Comparison of ENCODE assay signal across 9 cellular contexts in the genomic region with DNA sequence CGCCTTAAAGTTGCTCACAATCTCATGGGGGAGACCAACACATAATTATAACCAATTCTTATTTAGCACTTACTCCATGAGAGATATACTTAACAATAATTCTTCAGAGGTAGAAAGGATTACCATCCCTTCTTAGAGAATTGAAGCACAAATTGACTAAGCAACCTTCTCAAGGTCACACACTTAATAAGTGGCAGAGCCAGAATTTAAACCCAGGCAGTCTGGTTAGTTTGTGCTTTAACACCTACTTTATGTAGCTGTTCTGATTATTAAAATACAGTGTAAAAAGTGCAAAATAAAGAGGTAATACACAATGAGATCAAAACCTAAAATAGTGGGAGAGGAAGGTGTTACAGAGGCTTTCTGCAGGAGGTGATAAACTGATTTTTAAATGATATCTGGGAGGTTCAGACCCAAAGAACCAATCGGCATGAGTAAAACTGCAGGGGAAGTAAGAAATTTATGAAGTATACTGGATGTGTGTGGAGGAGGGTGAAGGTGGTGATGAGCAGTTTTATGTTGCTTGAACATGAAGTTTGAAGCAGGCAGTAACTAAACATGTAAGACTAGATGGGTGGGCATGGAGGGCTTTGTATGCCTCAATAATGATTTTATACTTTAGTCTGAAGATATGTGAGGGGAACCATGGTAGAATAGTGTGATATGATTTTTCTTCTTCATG. TPM values are rescaled to one million over a fixed set of nuclear protein-coding genes. Genes with fewer than 3 reads are reported as not detected.
DNase-seq lines count a peak whose midpoint lies in the region; ATAC-seq, FAIRE-seq and TF ChIP-seq lines count a peak whose summit lies in the region.
"Had no signal": no experiment of that assay in that cellular context is flagged by ENCODE, and none has a peak within 500 bp of the region (broad histone marks: within the 10 kb centered on the region; RNA-seq: fewer than 3 reads in every experiment).

No MANE protein-coding gene starts in this region.

- H3K4me3 ChIP-seq in OCI-LY3 (ENCODE audit: low read length) (peak overlapping the region; percentile 15), gastrocnemius medialis (no peak overlapping the region), lower lobe of right lung (no peak overlapping the region)
- H3K4me3 ChIP-seq: heart right ventricle, pancreas had no signal

- no peak overlapping the region for H2AFZ ChIP-seq in OCI-LY3 (ENCODE audit: low read depth, low read length)

- H3K79me2 ChIP-seq in OCI-LY3 (ENCODE audit: low read length), result peaks cover 100% of the 10 kb centered on the region

- H3K9ac ChIP-seq in OCI-LY3 (ENCODE audit: low read length), result peak overlapping the region; percentile 50

- H4K20me1 ChIP-seq in OCI-LY3 (ENCODE audit: insufficient read depth, low read length), result peaks cover 61% of the 10 kb centered on the region

- H3K27me3 ChIP-seq in OCI-LY3 (ENCODE audit: low read depth, low read length), result no peaks in the 10 kb centered on the region
- no peaks in the 10 kb centered on the region for H3K27me3 ChIP-seq in gastrocnemius medialis
- H3K27me3 ChIP-seq in lower lobe of right lung (ENCODE audit: low read depth), result no peaks in the 10 kb centered on the region
- H3K27me3 ChIP-seq: heart right ventricle, pancreas had no signal

- FAIRE-seq in GM12892 (lab: Jason Lieb, UNC), result peak; percentile 44
- FAIRE-seq: pancreas had no signal

- peak overlapping the region; percentile 63 for H3K27ac Mint-ChIP-seq in chondrocyte (ENCODE audit: unreplicated experiment)

- peaks cover 2% of the 10 kb centered on the region for H3K36me3 Mint-ChIP-seq in chondrocyte (ENCODE audit: low read depth)

- peaks cover 80% of the 10 kb centered on the region for H3K4me1 Mint-ChIP-seq in chondrocyte (ENCODE audit: low read depth)

- peak overlapping the region; percentile 80 for H3K4me2 ChIP-seq in OCI-LY3 (ENCODE audit: low read length)

- H3K4me1 ChIP-seq in OCI-LY3 (ENCODE audit: low read length), result peaks cover 49% of the 10 kb centered on the region
- H3K4me1 ChIP-seq in gastrocnemius medialis, result peaks cover 54 to 84% of the 10 kb centered on the region in 2 donors
- peaks cover 80% of the 10 kb centered on the region for H3K4me1 ChIP-seq in lower lobe of right lung

- ATAC-seq in gastrocnemius medialis (no peak), lower lobe of right lung (no peak), Right ventricle myocardium superior (ENCODE audit: poor library complexity) (no peak)

- in situ Hi-C loops in gastrocnemius medialis (cut with MboI; ENCODE audit: low sequenced_read_pairs in 4 of 4), result no loop called here

- no peaks in the 10 kb centered on the region for H3K9me3 Mint-ChIP-seq in chondrocyte (ENCODE audit: low read depth)

- no peaks in the 10 kb centered on the region for H3K9me3 ChIP-seq in OCI-LY3 (ENCODE audit: insufficient read depth, low read length)
- no peaks in the 10 kb centered on the region for H3K9me3 ChIP-seq in gastrocnemius medialis
- H3K9me3 ChIP-seq in lower lobe of right lung, result no peaks in the 10 kb centered on the region
- H3K9me3 ChIP-seq: heart right ventricle, pancreas had no signal

- no peak for TF ChIP-seq CTCF in OCI-LY3 (IDR thresholded peaks at IDR 0.05; ENCODE audit: low read depth, low read length)
- no peak for TF ChIP-seq CTCF in chondrocyte (IDR thresholded peaks at IDR 0.05)
- no peak for TF ChIP-seq CTCF in gastrocnemius medialis (IDR thresholded peaks at IDR 0.05 in 4 of 5, conservative IDR thresholded peaks at IDR 0.05 in 1 of 5)
- TF ChIP-seq CTCF in lower lobe of right lung (IDR thresholded peaks at IDR 0.05), result no peak

- H3K27ac ChIP-seq in OCI-LY3 (ENCODE audit: low read length) (peak overlapping the region; percentile 52), gastrocnemius medialis (peak overlapping the region; percentile 42 to 99 (median 66)), lower lobe of right lung (no peak overlapping the region)

- intact Hi-C loops in gastrocnemius medialis (cut with DNase I; ENCODE audit: low total_unique reads), result loop anchor here (2.0 kb wide), 1 partner anchor 45 kb away; a partner anchor contains a TSS
- intact Hi-C loops in lower lobe of right lung (cut with DNase I), result no loop called here
- intact Hi-C loops in Right ventricle myocardium superior (cut with DNase I), result no loop called here

- H3K36me3 ChIP-seq in OCI-LY3 (replicated peaks; ENCODE audit: low read depth, low read length) (peaks cover 11% of the 10 kb centered on the region), gastrocnemius medialis (no peaks in the 10 kb centered on the region), lower lobe of right lung (no peaks in the 10 kb centered on the region)
- H3K36me3 ChIP-seq: heart right ventricle, pancreas had no signal

- TF ChIP-seq POLR2A in GM12892 (IDR thresholded peaks at IDR 0.05; ENCODE audit: low read depth, low read length) (no peak), gastrocnemius medialis (IDR thresholded peaks at IDR 0.05) (no peak)

- H3K4me3 Mint-ChIP-seq in chondrocyte (ENCODE audit: unreplicated experiment), result no peak overlapping the region

- no peak for DNase-seq in GM12892 (ENCODE audit: insufficient read length)
- DNase-seq in chondrocyte (ENCODE audit: low spot score), result no peak
- DNase-seq in gastrocnemius medialis, result no peak
- no peak for DNase-seq in lower lobe of right lung
- DNase-seq in DMS114 treated with DMSO at 0.1 percent for 48 hours (lab: John Stamatoyannopoulos, UW; ENCODE audit: unreplicated experiment), result no peak
- no peak for DNase-seq in Right ventricle myocardium superior

- H3K27me3 Mint-ChIP-seq in chondrocyte (ENCODE audit: low read depth), result no peaks in the 10 kb centered on the region

RNA-seq across cellular contexts. Expression of a gene that starts 5.7 kb away (rescaled TPM):
- polyA plus RNA-seq in GM12892 (2012; ENCODE audit: missing spikeins), result 69.6 TPM
- total RNA-seq in chondrocyte (48.5 to 49.9 TPM (median 49.3 TPM) in 3 replicates), gastrocnemius medialis (10 to 100 TPM; 36.9 to 49.2 (median 38.0) TPM), lower lobe of right lung (46.1 TPM), Right ventricle myocardium superior (21.5 TPM)

RNA-seq across cellular contexts. Expression of a gene that starts 6.6 kb away (rescaled TPM):
- polyA plus RNA-seq in GM12892 (2012; ENCODE audit: missing spikeins), result 20.4 TPM
- total RNA-seq in chondrocyte (9.3 to 12.1 TPM (median 9.7 TPM) in 3 replicates), gastrocnemius medialis (10 to 100 TPM in 2 of 4 donors, 1 to 10 TPM in 2; 6.9 to 13.7 (median 10.4) TPM), lower lobe of right lung (14.9 TPM), Right ventricle myocardium superior (15.2 TPM)

RNA-seq across cellular contexts. Expression of a gene that starts 30.3 kb away (rescaled TPM):
- 1.3 TPM for polyA plus RNA-seq in GM12892 (2012; ENCODE audit: missing spikeins)
- total RNA-seq in chondrocyte (1.2 to 3.2 TPM (median 1.7 TPM) in 3 replicates), gastrocnemius medialis (100 to 1,000 TPM in 2 of 4 donors, 10 to 100 TPM in 2; 69.6 to 113 (median 96.4) TPM), lower lobe of right lung (11.4 TPM), Right ventricle myocardium superior (14.1 TPM)

RNA-seq across cellular contexts. Expression of a gene that starts 39.5 kb away (rescaled TPM):
- not detected for polyA plus RNA-seq in GM12892 (2012; ENCODE audit: missing spikeins)
- total RNA-seq in chondrocyte (0.72 to 1.1 TPM (median 1.0 TPM) in 3 replicates), gastrocnemius medialis (1 to 10 TPM in 1 of 4 donors, under 1 TPM in 2, not detected in 1; 0.31 to 2.4 (median 0.55) TPM), lower lobe of right lung (0.97 TPM), Right ventricle myocardium superior (0.19 TPM)

RNA-seq across cellular contexts. Expression of a gene that starts 45.0 kb away (rescaled TPM):
- 3.4 TPM for polyA plus RNA-seq in GM12892 (2012; ENCODE audit: missing spikeins)
- total RNA-seq in chondrocyte (4.2 to 9.0 TPM (median 4.3 TPM) in 3 replicates), gastrocnemius medialis (under 1 TPM; 0.04 to 0.87 (median 0.42) TPM), lower lobe of right lung (4.8 TPM), Right ventricle myocardium superior (0.16 TPM)
